19 cellular contexts compared by ENCODE assay signal in the genomic region with DNA sequence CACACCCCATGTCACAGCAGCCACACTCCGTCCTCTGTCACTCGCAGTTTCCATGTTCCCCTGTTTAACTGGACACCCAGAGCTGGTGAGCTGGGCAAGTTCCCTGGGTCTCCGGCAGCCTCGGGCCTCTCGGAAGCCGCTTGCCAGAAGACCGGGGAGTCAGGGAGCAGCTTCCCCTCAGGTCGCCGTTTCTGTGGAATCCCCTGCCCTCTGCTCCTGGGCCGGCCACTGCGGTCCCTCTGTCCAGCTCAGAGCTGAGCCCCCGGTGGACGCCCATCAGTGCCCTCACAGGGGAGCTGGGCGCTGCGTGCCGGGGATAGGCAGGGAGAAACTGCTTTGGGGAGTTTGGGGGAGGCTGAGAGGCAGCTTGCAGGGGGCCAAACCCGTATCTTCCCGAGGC.
"Had no signal": no experiment of that assay in that cellular context is flagged by ENCODE, and none has a peak within 500 bp of the region (broad histone marks: within the 10 kb centered on the region; RNA-seq: fewer than 3 reads in every experiment).

No MANE protein-coding gene starts in this region.

- H3K4me1 ChIP-seq: tibial artery, uterus had no signal

- H3K27me3 Mint-ChIP-seq: activated naive CD8-positive, alpha-beta T cell treated with anti-CD3 and anti-CD28 coated beads for 36 hours; activated T-helper 17 cell treated with anti-CD3 and anti-CD28 coated beads, Interleukin-2, amount 50 U/mL, for 72 hours; naive B cell; stimulated activated memory B cell treated with anti-CD40 and anti-IgM and Interleukin-4, amounts not matched to agents 10 μg/mL and 1 μg/mL and 100 μg/mL, for 72 hours had no signal

- H3K9me3 ChIP-seq: left lung, ovary, tibial artery, uterus had no signal

- H3K27ac ChIP-seq: left lung, neural progenitor cell, ovary, SK-N-MC, tibial artery, uterus, WERI-Rb-1 had no signal

- H3K9me3 Mint-ChIP-seq: activated naive CD8-positive, alpha-beta T cell treated with anti-CD3 and anti-CD28 coated beads for 36 hours; activated T-helper 17 cell treated with anti-CD3 and anti-CD28 coated beads, Interleukin-2, amount 50 U/mL, for 72 hours; naive B cell; neural progenitor cell; stimulated activated memory B cell treated with anti-CD40 and anti-IgM and Interleukin-4, amounts not matched to agents 10 μg/mL and 1 μg/mL and 100 μg/mL, for 72 hours had no signal

- H3K27me3 ChIP-seq: left lung, neural progenitor cell, ovary, uterus had no signal

- H3K4me3 ChIP-seq: left lung, neural progenitor cell, ovary, SK-N-MC, tibial artery, uterus had no signal

- H3K4me1 Mint-ChIP-seq: stimulated activated memory B cell treated with anti-CD40 and anti-IgM and Interleukin-4, amounts not matched to agents 10 μg/mL and 1 μg/mL and 100 μg/mL, for 72 hours had no signal

- H3K9ac ChIP-seq: neural progenitor cell had no signal

- H3K4me3 Mint-ChIP-seq: activated naive CD8-positive, alpha-beta T cell treated with anti-CD3 and anti-CD28 coated beads for 36 hours; activated T-helper 17 cell treated with anti-CD3 and anti-CD28 coated beads, Interleukin-2, amount 50 U/mL, for 72 hours; naive B cell; neural progenitor cell; stimulated activated memory B cell treated with anti-CD40 and anti-IgM and Interleukin-4, amounts not matched to agents 10 μg/mL and 1 μg/mL and 100 μg/mL, for 72 hours had no signal

- H3K36me3 Mint-ChIP-seq: neural progenitor cell had no signal

- H3K36me3 ChIP-seq: neural progenitor cell, ovary, tibial artery, uterus, WERI-Rb-1 had no signal

- H3K27ac Mint-ChIP-seq: activated naive CD8-positive, alpha-beta T cell treated with anti-CD3 and anti-CD28 coated beads for 36 hours; activated T-helper 17 cell treated with anti-CD3 and anti-CD28 coated beads, Interleukin-2, amount 50 U/mL, for 72 hours; naive B cell; neural progenitor cell; stimulated activated memory B cell treated with anti-CD40 and anti-IgM and Interleukin-4, amounts not matched to agents 10 μg/mL and 1 μg/mL and 100 μg/mL, for 72 hours had no signal

- DNase-seq: activated CD4-positive, alpha-beta T cell treated with anti-CD3 and anti-CD28 coated beads, Interleukin-2, amount 50 U/mL, for 48 hours; activated naive CD4-positive, alpha-beta T cell; activated naive CD8-positive, alpha-beta T cell treated with anti-CD3 and anti-CD28 coated beads for 36 hours; activated T-cell treated with anti-CD3 and anti-CD28 coated beads for 4 hours; cortex of kidney; effector memory CD4-positive, alpha-beta T cell; kidney; mammary epithelial cell; naive B cell; ovary; stimulated activated CD4-positive, alpha-beta T cell treated with anti-CD3 and anti-CD28 coated beads, Interleukin-4, amount 100 ng/mL, for 24 hours; tibial artery; uterus; WERI-Rb-1 had no signal
